Comparison of ENCODE assay signal across 1 cellular context in genomic region chr12:24971391-24971790, GRCh38. TPM values are rescaled to one million over a fixed set of nuclear protein-coding genes. Genes with fewer than 3 reads are reported as not detected.
"Had no signal": no experiment of that assay in that cellular context is flagged by ENCODE, and none has a peak within 500 bp of the region (broad histone marks: within the 10 kb centered on the region; RNA-seq: fewer than 3 reads in every experiment).

No MANE protein-coding gene starts in this region.

RNA-seq across cellular contexts. Expression of gene BCAT1, which starts 22.5 kb away (rescaled TPM):
- total RNA-seq: PC-3 had no signal
